ENCODE assay signal across 9 cellular contexts in genomic region chr22:29700949-29701927, GRCh38. TPM values are rescaled to one million over a fixed set of nuclear protein-coding genes. Genes with fewer than 3 reads are reported as not detected.
DNase-seq lines count a peak whose midpoint lies in the region; ATAC-seq and TF ChIP-seq lines count a peak whose summit lies in the region.
"Had no signal": no experiment of that assay in that cellular context is flagged by ENCODE, and none has a peak within 500 bp of the region (broad histone marks: within the 10 kb centered on the region; RNA-seq: fewer than 3 reads in every experiment).

No MANE protein-coding gene starts in this region.

- peak overlapping the region in 2 of 5 experiments; percentile 40 to 41 for H3K4me3 Mint-ChIP-seq in brain
- peak overlapping the region; percentile 57 for H3K4me3 Mint-ChIP-seq in progenitor cell of endocrine pancreas (ENCODE audit: low read depth)
- H3K4me3 Mint-ChIP-seq in immature natural killer cell, result no peak overlapping the region
- H3K4me3 Mint-ChIP-seq: central memory CD8-positive, alpha-beta T cell had no signal

- in situ Hi-C loops in ACHN (cut with HindIII; ENCODE audit: low pct_ligation_motif_present, low pct_unique_long_range_greater_than_20kb, low sequenced_read_pairs), result no loop called here

- no peak for ATAC-seq in HG02763 (IDR thresholded peaks at IDR 0.05; ENCODE audit: unreplicated experiment)
- ATAC-seq in HG02884 (IDR thresholded peaks at IDR 0.05; ENCODE audit: unreplicated experiment), result no peak

- H3K4me1 Mint-ChIP-seq in brain (peaks cover 77% of the 10 kb centered on the region), progenitor cell of endocrine pancreas (ENCODE audit: low read depth) (peaks cover 25% of the 10 kb centered on the region), immature natural killer cell (no peaks in the 10 kb centered on the region)
- H3K4me1 Mint-ChIP-seq: central memory CD8-positive, alpha-beta T cell had no signal

- TF ChIP-seq CTCF in GM10266 (IDR thresholded peaks at IDR 0.05; ENCODE audit: control insufficient read depth, insufficient read depth, low read depth, missing control alignments) (peak; percentile 12), brain (conservative IDR thresholded peaks at IDR 0.05) (peak; percentile 15 to 39), progenitor cell of endocrine pancreas (IDR thresholded peaks at IDR 0.05; ENCODE audit: unreplicated experiment) (peak; percentile 52)

- peaks cover 3% of the 10 kb centered on the region for H3K27me3 Mint-ChIP-seq in brain
- peaks cover 11% of the 10 kb centered on the region for H3K27me3 Mint-ChIP-seq in progenitor cell of endocrine pancreas
- peaks cover 0 to 7% (median 4%) of the 10 kb centered on the region in 3 donors for H3K27me3 Mint-ChIP-seq in immature natural killer cell (ENCODE audit: low read depth in 3 of 3)
- H3K27me3 Mint-ChIP-seq: central memory CD8-positive, alpha-beta T cell had no signal

- H3K36me3 Mint-ChIP-seq in brain (peaks cover 5% of the 10 kb centered on the region), progenitor cell of endocrine pancreas (ENCODE audit: insufficient read depth) (no peaks in the 10 kb centered on the region), immature natural killer cell (peaks cover 0 to 10% (median 4%) of the 10 kb centered on the region in 3 donors)

- H3K27ac Mint-ChIP-seq in brain (peak overlapping the region; percentile 61 to 88 (median 81)), progenitor cell of endocrine pancreas (peak overlapping the region; percentile 37), immature natural killer cell (no peak overlapping the region)

- no peaks in the 10 kb centered on the region for H3K9me3 Mint-ChIP-seq in brain
- H3K9me3 Mint-ChIP-seq in progenitor cell of endocrine pancreas (ENCODE audit: low read depth), result no peaks in the 10 kb centered on the region
- H3K9me3 Mint-ChIP-seq in immature natural killer cell, result no peaks in the 10 kb centered on the region
- H3K9me3 Mint-ChIP-seq: central memory CD8-positive, alpha-beta T cell had no signal

- peak; percentile 70 for DNase-seq in ACHN
- no peak for DNase-seq in GM10266 (ENCODE audit: extremely low spot score)
- peak; percentile 30 to 65 for DNase-seq in NCI-H524 (lab: John Stamatoyannopoulos, UW)
- DNase-seq in progenitor cell of endocrine pancreas (ENCODE audit: low spot score, unreplicated experiment), result no peak
- no peak for DNase-seq in immature natural killer cell

RNA-seq across cellular contexts. Expression of gene CABP7, which starts 18.6 kb away (rescaled TPM):
- 1.6 TPM for polyA plus RNA-seq in brain (ENCODE audit: insufficient read depth, low read depth, low replicate concordance)
- total RNA-seq in progenitor cell of endocrine pancreas, result 0.12 TPM in 1 of 2 replicates, not detected in the other
- polyA plus RNA-seq in immature natural killer cell, result under 1 TPM in 2 of 3 donors, not detected in 1; 0.14 TPM

Comparison
In these comparisons a context has a peak if more than half of its experiments do, and no peak if none do; other contexts are left out.
1. DNase-seq: peak in ACHN (single experiment) and NCI-H524 (2 of 2); none in GM10266 (single experiment), progenitor cell of endocrine pancreas (single experiment) and immature natural killer cell (0 of 3).
2. H3K27ac Mint-ChIP-seq: peak in brain (5 of 5) and progenitor cell of endocrine pancreas (single experiment); none in immature natural killer cell (0 of 6).
3. Peak in every context shown above with its lines, with median percentiles within 50 percentile points of each other: CTCF ChIP-seq.